In genomic region chr7:22174574-22174953, GRCh38 we compare ENCODE assay signal across 15 cellular contexts.
A peak's percentile ranks its signal among the peaks of the same experiment; 100 is the strongest.
DNase-seq lines count a peak whose midpoint lies in the region; ATAC-seq and TF ChIP-seq lines count a peak whose summit lies in the region.
"Had no signal": no experiment of that assay in that cellular context is flagged by ENCODE, and none has a peak within 500 bp of the region (broad histone marks: within the 10 kb centered on the region; RNA-seq: fewer than 3 reads in every experiment).

No MANE protein-coding gene starts in this region.

- H2AK5ac ChIP-seq in mesendoderm (ENCODE audit: low read length) = no peak overlapping the region

- peaks cover 29% of the 10 kb centered on the region for H3K27me3 Mint-ChIP-seq in T-helper 17 cell

- no peak overlapping the region for H3K4me3 Mint-ChIP-seq in T-helper 17 cell
- H3K4me3 Mint-ChIP-seq: activated T-cell treated with anti-CD3 and anti-CD28 coated beads, Interleukin-2, amount 50 U/mL, for 24 hours had no signal

- peak overlapping the region; percentile 57 for H2BK15ac ChIP-seq in mesendoderm (replicated peaks; ENCODE audit: low read depth)

- no peak overlapping the region for H4K8ac ChIP-seq in mesendoderm (ENCODE audit: low read depth, low read length)

- H2AFZ ChIP-seq in DND-41 (ENCODE audit: low read depth, low read length) = peak overlapping the region; percentile 14; the same call in 1 of the 2 replicates

- H3K4me1 ChIP-seq in DND-41 (ENCODE audit: insufficient read depth, low read length) (peaks cover 59% of the 10 kb centered on the region), mesendoderm (ENCODE audit: control insufficient read depth, low read depth, low read length) (no peaks in the 10 kb centered on the region)
- H3K4me1 ChIP-seq: esophagus muscularis mucosa, prostate gland, transverse colon had no signal

- no peaks in the 10 kb centered on the region for H3K9me3 ChIP-seq in DND-41 (ENCODE audit: insufficient read depth, low read length, severe bottlenecking)
- no peaks in the 10 kb centered on the region for H3K9me3 ChIP-seq in T-helper 17 cell (ENCODE audit: control insufficient read depth, low read length, poor library complexity, severe bottlenecking)
- H3K9me3 ChIP-seq: esophagus muscularis mucosa, prostate gland, transverse colon had no signal

- no peak overlapping the region for H2BK5ac ChIP-seq in mesendoderm (ENCODE audit: low read length)

- DNase-seq in DND-41 (no peak), T-helper 17 cell (no peak), mesendoderm (peak; percentile 48), GDM1 (lab: John Stamatoyannopoulos, UW) (no peak), GM20000 (ENCODE audit: low spot score) (no peak), iPS-NIHi7 (ENCODE audit: extremely low spot score) (no peak)
- DNase-seq: activated T-cell treated with anti-CD3 and anti-CD28 coated beads, Interleukin-2, amount 50 U/mL, for 24 hours; amniotic stem cell; NCI-H1436 treated with DMSO at 0.1 percent for 48 hours; NCI-H446 treated with DMSO at 0.1 percent for 48 hours; transverse colon had no signal

- peak overlapping the region; percentile 85 for H3K27ac ChIP-seq in DND-41 (ENCODE audit: low read length)
- H3K27ac ChIP-seq in mesendoderm (ENCODE audit: low read depth, low read length) = no peak overlapping the region
- H3K27ac ChIP-seq: C4-2B, esophagus muscularis mucosa, prostate gland, transverse colon had no signal

- peak overlapping the region; percentile 51 for H2BK120ac ChIP-seq in mesendoderm (ENCODE audit: low read depth, low read length)

- H3K4ac ChIP-seq in mesendoderm (ENCODE audit: low read depth, low read length) = no peak overlapping the region

- TF ChIP-seq CTCF in DND-41 (IDR thresholded peaks at IDR 0.05; ENCODE audit: borderline replicate concordance, extremely low read depth, low read length, poor library complexity, severe bottlenecking) = no peak
- no peak for TF ChIP-seq CTCF in GM20000 (IDR thresholded peaks at IDR 0.05; ENCODE audit: extremely low read depth, missing control alignments)

- H3K9ac ChIP-seq in DND-41 (ENCODE audit: low read depth, low read length) = peak overlapping the region; percentile 48
- no peak overlapping the region for H3K9ac ChIP-seq in mesendoderm (ENCODE audit: low read length)

- peak overlapping the region in 1 of 2 experiments; percentile 34; a peak in 2 of 4 replicates for H3K4me3 ChIP-seq in DND-41 (ENCODE audit: low read depth in 1 of 2, low read length in 2 of 2)
- no peak overlapping the region for H3K4me3 ChIP-seq in mesendoderm (ENCODE audit: low read length)
- H3K4me3 ChIP-seq: esophagus muscularis mucosa, prostate gland, transverse colon had no signal

- H3K79me2 ChIP-seq in DND-41 (ENCODE audit: insufficient read depth, low read length) (peaks cover 2% of the 10 kb centered on the region; the same call in 1 of the 2 replicates), mesendoderm (ENCODE audit: control insufficient read depth, insufficient read depth, low read length) (no peaks in the 10 kb centered on the region)

- H3K79me1 ChIP-seq in mesendoderm (ENCODE audit: low read length) = no peaks in the 10 kb centered on the region

- H3K36me3 ChIP-seq in DND-41 (ENCODE audit: insufficient read depth, low read length) = peaks cover 35% of the 10 kb centered on the region
- no peaks in the 10 kb centered on the region for H3K36me3 ChIP-seq in mesendoderm (ENCODE audit: control insufficient read depth, insufficient read depth, low read length)
- H3K36me3 ChIP-seq: prostate gland, transverse colon had no signal

- peaks cover 9% of the 10 kb centered on the region for H3K4me1 Mint-ChIP-seq in T-helper 17 cell

- H3K27ac Mint-ChIP-seq in T-helper 17 cell = peak overlapping the region; percentile 74
- H3K27ac Mint-ChIP-seq: activated T-cell treated with anti-CD3 and anti-CD28 coated beads, Interleukin-2, amount 50 U/mL, for 24 hours had no signal

- H3K36me3 Mint-ChIP-seq in T-helper 17 cell (ENCODE audit: low read depth) = no peaks in the 10 kb centered on the region

- peak overlapping the region; percentile 18 for H3K23ac ChIP-seq in mesendoderm (ENCODE audit: low read length)

- no peak overlapping the region for H4K5ac ChIP-seq in mesendoderm (ENCODE audit: low read length)

- ATAC-seq in DND-41 (ENCODE audit: insufficient read depth, low read depth) = no peak
- peak; percentile 5 for ATAC-seq in GM19395 (IDR thresholded peaks at IDR 0.05; ENCODE audit: unreplicated experiment)
- no peak for ATAC-seq in T-helper 17 cell

- H3K27me3 ChIP-seq in DND-41 (ENCODE audit: insufficient read depth, low read length, poor library complexity) (no peaks in the 10 kb centered on the region), mesendoderm (ENCODE audit: insufficient read depth, low read length, poor library complexity) (no peaks in the 10 kb centered on the region)
- H3K27me3 ChIP-seq: esophagus muscularis mucosa, transverse colon had no signal

- peak overlapping the region; percentile 60 for H3K18ac ChIP-seq in mesendoderm (ENCODE audit: low read length)

- H3K4me2 ChIP-seq in DND-41 (ENCODE audit: insufficient read depth, low read length) = peak overlapping the region; percentile 54
- no peak overlapping the region for H3K4me2 ChIP-seq in mesendoderm (ENCODE audit: low read length)

- H3K56ac ChIP-seq in mesendoderm (ENCODE audit: low read length) = peak overlapping the region; percentile 28

- no peaks in the 10 kb centered on the region for H4K20me1 ChIP-seq in DND-41 (ENCODE audit: insufficient read depth, low read length)
